9 cellular contexts compared by ENCODE assay signal in the genomic region with DNA sequence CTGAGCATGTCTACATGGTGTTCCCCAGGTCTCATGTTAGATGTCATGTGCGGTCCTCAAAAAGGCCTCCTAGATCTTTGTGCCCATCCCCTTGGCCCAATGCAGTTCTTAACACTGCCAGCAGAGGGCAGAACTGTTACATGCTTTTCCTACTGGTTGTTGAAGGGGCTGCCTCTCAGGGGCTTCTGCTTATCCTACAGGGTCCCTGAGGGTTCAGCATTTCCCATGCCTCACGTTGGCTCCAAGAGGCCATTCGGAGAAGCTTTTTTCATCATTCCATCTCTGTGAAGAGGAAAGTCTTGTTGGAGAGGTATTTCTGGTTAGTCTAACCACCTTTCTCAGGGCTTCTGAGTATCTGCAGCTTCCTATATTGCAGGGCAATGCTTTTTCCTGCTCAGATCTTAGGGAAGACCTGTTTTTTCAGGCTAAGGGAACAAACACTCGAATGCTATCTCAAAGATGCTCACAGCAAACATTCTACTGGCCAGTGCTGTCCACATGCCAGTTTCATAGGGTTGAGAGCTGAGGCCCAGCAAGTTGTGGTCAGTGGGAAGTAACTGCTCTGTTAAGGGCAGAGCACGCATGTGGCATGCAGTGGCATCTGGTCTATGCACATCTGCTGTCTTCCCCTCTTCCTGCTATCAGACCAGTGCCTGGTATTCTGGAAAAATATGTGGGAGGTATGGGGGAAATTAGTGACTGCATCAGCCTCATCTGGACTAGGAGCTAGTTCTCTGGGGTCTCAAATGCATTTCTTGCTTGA. TPM values are rescaled to one million over a fixed set of nuclear protein-coding genes. Genes with fewer than 3 reads are reported as not detected.
A peak's percentile ranks its signal among the peaks of the same experiment; 100 is the strongest.
DNase-seq lines count a peak whose midpoint lies in the region; ATAC-seq, FAIRE-seq and TF ChIP-seq lines count a peak whose summit lies in the region.
"Had no signal": no experiment of that assay in that cellular context is flagged by ENCODE, and none has a peak within 500 bp of the region (broad histone marks: within the 10 kb centered on the region; RNA-seq: fewer than 3 reads in every experiment).

No MANE protein-coding gene starts in this region.

- no peak for TF ChIP-seq POLR2A in upper lobe of left lung (IDR thresholded peaks at IDR 0.05)

- H3K4me1 ChIP-seq in BE2C (no peaks in the 10 kb centered on the region), colonic mucosa (no peaks in the 10 kb centered on the region), upper lobe of left lung (no peaks in the 10 kb centered on the region)

- intact Hi-C loops in colonic mucosa (cut with DNase I) (loop anchor here (5.0 kb wide), 1 partner anchor 36 kb away; no protein-coding TSS in a partner anchor), posterior vena cava (cut with DNase I) (no loop called here)

- TF ChIP-seq CTCF in BE2C (IDR thresholded peaks at IDR 0.05; ENCODE audit: low read depth, low read length) (peak; percentile 83), RWPE1 (conservative IDR thresholded peaks at IDR 0.05; ENCODE audit: low read depth) (peak; percentile 62), colonic mucosa (IDR thresholded peaks at IDR 0.05) (peak; percentile 80), upper lobe of left lung (IDR thresholded peaks at IDR 0.05) (peak; percentile 42 to 82 (median 75))

- no peak overlapping the region for H3K4me3 Mint-ChIP-seq in memory B cell

- no peaks in the 10 kb centered on the region for H3K36me3 Mint-ChIP-seq in memory B cell

- ATAC-seq in HG03103 (IDR thresholded peaks at IDR 0.05; ENCODE audit: low read depth, unreplicated experiment): peak; percentile 58
- no peak for ATAC-seq in memory B cell (ENCODE audit: low read depth)
- peak in 1 of 2 donors; percentile 63 for ATAC-seq in upper lobe of left lung (ENCODE audit: low FRiP score in 2 of 2)

- H3K9me3 ChIP-seq in BE2C (no peaks in the 10 kb centered on the region), colonic mucosa (no peaks in the 10 kb centered on the region), upper lobe of left lung (no peaks in the 10 kb centered on the region)

- H3K27me3 Mint-ChIP-seq in memory B cell: no peaks in the 10 kb centered on the region

- FAIRE-seq in GM18507 (lab: Jason Lieb, UNC): peak; percentile 21

- H3K9ac ChIP-seq in colonic mucosa (ENCODE audit: low read depth in 2 of 2, low read length in 2 of 2): no peak overlapping the region

- WGBS in upper lobe of left lung, 2 donors: 49 to 58% methylated on average over 5 of the region's 5 CpGs

- H3K27me3 ChIP-seq in BE2C: no peaks in the 10 kb centered on the region
- no peaks in the 10 kb centered on the region for H3K27me3 ChIP-seq in colonic mucosa
- no peaks in the 10 kb centered on the region for H3K27me3 ChIP-seq in upper lobe of left lung

- POLR2A ChIA-PET in RWPE1 (lab: Yijun Ruan, JAX; ENCODE audit: low non-redundant PET): no interaction called here

- CTCF ChIA-PET in RWPE1 (lab: Yijun Ruan, JAX): interaction anchor here (0.5 to 2.2 kb wide), 11 partner anchors 15 to 1493 kb away, joined by 3 to 14 read pairs (median 4); a partner anchor contains a TSS

- H3K36me3 ChIP-seq in BE2C (no peaks in the 10 kb centered on the region), colonic mucosa (no peaks in the 10 kb centered on the region), upper lobe of left lung (no peaks in the 10 kb centered on the region)

- no peak overlapping the region for H3K27ac Mint-ChIP-seq in memory B cell

- H3K4me1 Mint-ChIP-seq in memory B cell: no peaks in the 10 kb centered on the region

- TF ChIP-seq EP300 in upper lobe of left lung (IDR thresholded peaks at IDR 0.05): no peak

- H3K4me3 ChIP-seq in BE2C (ENCODE audit: low read depth, low read length): no peak overlapping the region
- no peak overlapping the region for H3K4me3 ChIP-seq in colonic mucosa
- H3K4me3 ChIP-seq in upper lobe of left lung: no peak overlapping the region

- DNase-seq in BE2C (peak; percentile 57), GM18507 (ENCODE audit: extremely low spot score, insufficient read length, low read depth) (peak; percentile 11), RWPE1 (ENCODE audit: low spot score) (peak; percentile 32), colonic mucosa (peak; percentile 48), memory B cell (ENCODE audit: low spot score in 2 of 2) (peak; percentile 7 to 35), upper lobe of left lung (peak in 1 of 2 donors; percentile 35), posterior vena cava (ENCODE audit: low spot score) (no peak)

- no peaks in the 10 kb centered on the region for H3K9me3 Mint-ChIP-seq in memory B cell

- H3K27ac ChIP-seq in RWPE1: no peak overlapping the region
- H3K27ac ChIP-seq in colonic mucosa: no peak overlapping the region
- H3K27ac ChIP-seq in upper lobe of left lung: no peak overlapping the region

RNA-seq across cellular contexts. Expression of a gene that starts 31.5 kb away (rescaled TPM):
- polyA plus RNA-seq in BE2C (2012; ENCODE audit: insufficient read depth, insufficient read length, low read depth): not detected
- total RNA-seq in colonic mucosa: under 1 TPM in 1 of 2 donors, not detected in 1; 0.17 TPM
- total RNA-seq in upper lobe of left lung: under 1 TPM in 1 of 6 donors, not detected in 5; 0.10 TPM
- total RNA-seq in posterior vena cava: not detected
- total RNA-seq: mononuclear cell had no signal
